In genomic region chr17:80388175-80388574, GRCh38 we compare ENCODE assay signal across 22 cellular contexts. TPM values are rescaled to one million over a fixed set of nuclear protein-coding genes. Genes with fewer than 3 reads are reported as not detected.
DNase-seq lines count a peak whose midpoint lies in the region; ATAC-seq, FAIRE-seq and TF ChIP-seq lines count a peak whose summit lies in the region.
"Had no signal": no experiment of that assay in that cellular context is flagged by ENCODE, and none has a peak within 500 bp of the region (broad histone marks: within the 10 kb centered on the region; RNA-seq: fewer than 3 reads in every experiment).

No MANE protein-coding gene starts in this region.

- H4K20me1 ChIP-seq in SK-N-SH (ENCODE audit: insufficient read depth), result no peaks in the 10 kb centered on the region
- H4K20me1 ChIP-seq in Karpas-422 (ENCODE audit: insufficient read depth, low read depth, low read length), result no peaks in the 10 kb centered on the region
- peaks cover 2% of the 10 kb centered on the region in 2 experiments for H4K20me1 ChIP-seq in H1 (replicated peaks in 1 of 2; ENCODE audit: control insufficient read depth in 1 of 2, insufficient read depth in 2 of 2, low read length in 2 of 2)

- WGBS in SK-N-SH (ENCODE audit: low lambda C conversion rate), result 92% methylated on average over 15 of the region's 15 CpGs
- WGBS in H1 (ENCODE audit: extremely low coverage in 1 of 2, insufficient coverage in 1 of 2, insufficient read length in 1 of 2, insufficient replicate concordance in 2 of 2, low coverage in 1 of 2, low lambda C conversion rate in 2 of 2, missing lambda C conversion rate in 1 of 2), 2 experiments, result 92% methylated on average over 15 of the region's 15 CpGs; no CpG with 5 or more reads in 1 of the 2 experiments

- H3K4ac ChIP-seq in H1 (replicated peaks; ENCODE audit: insufficient read length, low read depth, low read length), result no peak overlapping the region

- no peak overlapping the region for H3K18ac ChIP-seq in H1 (ENCODE audit: extremely low read depth, low read length)

- DNase-seq in SK-N-SH, result peak; percentile 32
- peak; percentile 17 for DNase-seq in Karpas-422
- DNase-seq in H1 (ENCODE audit: low read depth in 1 of 2, low spot score in 2 of 2), result no peak
- DNase-seq in HCEC 1CT, result no peak
- DNase-seq in GM19238 (ENCODE audit: insufficient read length, low spot score), result no peak
- DNase-seq in D721Med (ENCODE audit: insufficient read length, low spot score), result no peak
- DNase-seq: activated CD4-positive, alpha-beta T cell treated with anti-CD3 and anti-CD28 coated beads for 36 hours; activated naive CD8-positive, alpha-beta T cell treated with anti-CD3 and anti-CD28 coated beads, Interleukin-2, amount 10 ng/mL, durations not matched to agents 7 days and 5 days; aorta; effector CD8-positive, alpha-beta T cell; ovary; substantia nigra; T-helper 2 cell had no signal

- H3K4me2 ChIP-seq in SK-N-SH (no peak overlapping the region), Karpas-422 (ENCODE audit: low read depth, low read length, poor library complexity, severe bottlenecking) (no peak overlapping the region), H1 (ENCODE audit: insufficient read depth in 1 of 2, low read depth in 2 of 2, low read length in 2 of 2) (no peak overlapping the region), parathyroid adenoma (ENCODE audit: low read length) (no peak overlapping the region)
- H3K4me2 ChIP-seq: hepatocyte had no signal

- H4K5ac ChIP-seq in H1 (ENCODE audit: insufficient read length, low read depth, low read length), result no peak overlapping the region

- H2AK5ac ChIP-seq in H1 (ENCODE audit: low read depth, low read length), result no peak overlapping the region

- H3K23me2 ChIP-seq in H1 (ENCODE audit: low read depth, low read length), result no peaks in the 10 kb centered on the region

- no peak for TF ChIP-seq POLR2A in H1 (IDR thresholded peaks at IDR 0.05; ENCODE audit: control extremely low read depth in 1 of 2, low read depth in 2 of 2, low read length in 2 of 2)

- H3K27ac ChIP-seq in SK-N-SH (ENCODE audit: low read depth in 2 of 2, low read length in 1 of 2) (no peak overlapping the region; a peak in 1 of 4 replicates), Karpas-422 (ENCODE audit: low read length) (no peak overlapping the region), H1 (ENCODE audit: low read depth, low read length) (no peak overlapping the region), parathyroid adenoma (peak overlapping the region; percentile 38)
- H3K27ac ChIP-seq: epithelial cell of prostate, hepatocyte, ovary had no signal

- ATAC-seq in SK-N-SH treated with all-trans-retinoic acid at 6 μM for 48 hours, result no peak
- ATAC-seq: activated CD4-positive, alpha-beta T cell treated with anti-CD3 and anti-CD28 coated beads for 36 hours; activated T-helper 17 cell treated with anti-CD3 and anti-CD28 coated beads, Interleukin-2, amount 50 U/mL, for 72 hours; stimulated activated memory B cell treated with anti-CD40 and anti-IgM and Interleukin-4, amounts not matched to agents 10 μg/mL and 1 μg/mL and 100 μg/mL, for 72 hours had no signal

- H3K9me2 ChIP-seq in SK-N-SH, result no peaks in the 10 kb centered on the region
- H3K9me2 ChIP-seq in Karpas-422 (replicated peaks; ENCODE audit: insufficient read depth, low read length), result no peaks in the 10 kb centered on the region

- FAIRE-seq in H1 (lab: Jason Lieb, UNC) (no peak), D721Med (lab: Jason Lieb, UNC) (no peak)
- FAIRE-seq: colon, GM12892 had no signal

- TF ChIP-seq EP300 in SK-N-SH (IDR thresholded peaks at IDR 0.05; ENCODE audit: borderline replicate concordance in 1 of 2, low read depth in 1 of 2, low read length in 1 of 2) (no peak), H1 (IDR thresholded peaks at IDR 0.05; ENCODE audit: borderline replicate concordance in 1 of 2, low read depth in 2 of 2, low read length in 2 of 2) (no peak)

- H2BK15ac ChIP-seq in H1 (ENCODE audit: low read length), result no peak overlapping the region

- H3K9ac ChIP-seq in SK-N-SH (no peak overlapping the region), Karpas-422 (ENCODE audit: low read length) (no peak overlapping the region), H1 (replicated peaks in 1 of 4; ENCODE audit: extremely low read depth in 1 of 4, low read depth in 3 of 4, low read length in 3 of 4) (no peak overlapping the region), parathyroid adenoma (no peak overlapping the region)

- CTCF ChIA-PET in SK-N-SH (lab: Yijun Ruan, JAX) (interaction anchor here (0.9 to 1.5 kb wide), 2 partner anchors 37 to 81 kb away, joined by 3 read pairs; no protein-coding TSS in a partner anchor), H1 (lab: Charles Lee; ENCODE audit: partially characterized antibody) (interaction anchor here (0.7 kb wide), 1 partner anchor 104 kb away, joined by 4 read pairs; no protein-coding TSS in a partner anchor)

- H3K4me3 ChIP-seq in SK-N-SH (ENCODE audit: low read depth in 2 of 2, low read length in 1 of 2) (no peak overlapping the region), Karpas-422 (ENCODE audit: low read length) (no peak overlapping the region), H1 (ENCODE audit: extremely low read depth in 1 of 4, insufficient read depth in 2 of 4, low read depth in 3 of 4, low read length in 4 of 4) (no peak overlapping the region), parathyroid adenoma (ENCODE audit: low read depth, low read length) (no peak overlapping the region)
- H3K4me3 ChIP-seq: hepatocyte, lung, ovary had no signal

- H3F3A ChIP-seq in SK-N-SH (replicated peaks; ENCODE audit: insufficient read depth), result peaks cover 3% of the 10 kb centered on the region

- no peak overlapping the region for H3K14ac ChIP-seq in H1 (ENCODE audit: insufficient read length)

- H3K27me3 ChIP-seq in SK-N-SH (ENCODE audit: insufficient read depth) (no peaks in the 10 kb centered on the region), Karpas-422 (ENCODE audit: low read length) (no peaks in the 10 kb centered on the region), H1 (replicated peaks in 1 of 4; ENCODE audit: control insufficient read depth in 3 of 4, extremely low read depth in 1 of 4, insufficient read depth in 3 of 4, low read length in 3 of 4) (no peaks in the 10 kb centered on the region), parathyroid adenoma (ENCODE audit: control insufficient read depth, insufficient read depth, low read length) (no peaks in the 10 kb centered on the region)
- H3K27me3 ChIP-seq: hepatocyte, ovary had no signal

- no peak overlapping the region for H2BK120ac ChIP-seq in H1 (replicated peaks; ENCODE audit: low read depth, low read length)

- no peak overlapping the region for H2BK5ac ChIP-seq in H1 (ENCODE audit: low read depth, low read length)

- no peak overlapping the region for H2BK12ac ChIP-seq in H1 (ENCODE audit: low read depth, low read length)

- POLR2A ChIA-PET in SK-N-SH (lab: Yijun Ruan, JAX), result no interaction called here
- POLR2A ChIA-PET in H1 (lab: Charles Lee; ENCODE audit: partially characterized antibody), result interaction anchor here (0.6 kb wide), 1 partner anchor 116 kb away, joined by 3 read pairs; no protein-coding TSS in a partner anchor

- no peaks in the 10 kb centered on the region; the same call in none of the 2 replicates for H3K79me1 ChIP-seq in H1 (ENCODE audit: low read depth, low read length)

- H4K8ac ChIP-seq in H1 (ENCODE audit: extremely low read depth, insufficient read depth, low read length), result no peak overlapping the region

- TF ChIP-seq CTCF in SK-N-SH (IDR thresholded peaks at IDR 0.05) (0 out of 2 replicates have a peak, but pooled peaks have one; percentile 18), H1 (IDR thresholded peaks at IDR 0.05; ENCODE audit: control extremely low read depth in 1 of 3, insufficient read depth in 1 of 3, low read depth in 1 of 3, low read length in 3 of 3) (peak in 2 of 3 experiments; percentile 29 to 47; a peak in 2 of 4 replicates), parathyroid adenoma (IDR thresholded peaks at IDR 0.05) (no peak), D721Med (IDR thresholded peaks at IDR 0.05; ENCODE audit: insufficient read depth, missing control alignments) (no peak)

- H3K56ac ChIP-seq in H1 (replicated peaks; ENCODE audit: insufficient read length, low read depth, low read length), result no peak overlapping the region

- no peak overlapping the region for H4K91ac ChIP-seq in H1 (replicated peaks; ENCODE audit: insufficient read length, low read length)

- TF ChIP-seq RAD21 in SK-N-SH (IDR thresholded peaks at IDR 0.05; ENCODE audit: low read length) (no peak), H1 (IDR thresholded peaks at IDR 0.05 in 1 of 2, conservative IDR thresholded peaks at IDR 0.05 in 1 of 2; ENCODE audit: low read depth in 2 of 2, low read length in 2 of 2) (0 out of 4 replicates have a peak, but pooled peaks of 1 of the 2 experiments have one; percentile 3)

- H3K79me2 ChIP-seq in SK-N-SH (ENCODE audit: insufficient read depth), result no peaks in the 10 kb centered on the region
- H3K79me2 ChIP-seq in Karpas-422 (ENCODE audit: low read length), result no peaks in the 10 kb centered on the region
- H3K79me2 ChIP-seq in H1 (ENCODE audit: control insufficient read depth in 1 of 2, insufficient read depth in 2 of 2, low read length in 2 of 2), result no peaks in the 10 kb centered on the region
- peaks cover 13% of the 10 kb centered on the region for H3K79me2 ChIP-seq in parathyroid adenoma
- H3K79me2 ChIP-seq: hepatocyte had no signal

- H3K9me3 ChIP-seq in SK-N-SH (no peaks in the 10 kb centered on the region), Karpas-422 (ENCODE audit: low read length) (no peaks in the 10 kb centered on the region), H1 (ENCODE audit: insufficient read depth in 2 of 2, low read depth in 1 of 2, low read length in 1 of 2) (no peaks in the 10 kb centered on the region), parathyroid adenoma (ENCODE audit: control insufficient read depth, low read length) (no peaks in the 10 kb centered on the region)
- H3K9me3 ChIP-seq: ovary had no signal

- no peak overlapping the region for H3K23ac ChIP-seq in H1 (ENCODE audit: insufficient read length)

- H2AFZ ChIP-seq in SK-N-SH (ENCODE audit: low read depth) (no peak overlapping the region), Karpas-422 (ENCODE audit: low read length) (no peak overlapping the region), H1 (ENCODE audit: low read length) (no peak overlapping the region), parathyroid adenoma (no peak overlapping the region)
- H2AFZ ChIP-seq: hepatocyte had no signal

- H3K4me1 ChIP-seq in SK-N-SH (ENCODE audit: control insufficient read depth in 1 of 2, insufficient read depth in 2 of 2, low read depth in 1 of 2, low read length in 1 of 2), result peaks cover 0 to 26% of the 10 kb centered on the region in 2 experiments; a peak in 2 of 4 replicates
- H3K4me1 ChIP-seq in Karpas-422 (ENCODE audit: low read length), result no peaks in the 10 kb centered on the region
- H3K4me1 ChIP-seq in H1 (replicated peaks in 1 of 4; ENCODE audit: control insufficient read depth in 3 of 4, insufficient read depth in 4 of 4, low read length in 3 of 4), result no peaks in the 10 kb centered on the region
- peaks cover 38% of the 10 kb centered on the region for H3K4me1 ChIP-seq in parathyroid adenoma

- H3K36me3 ChIP-seq in SK-N-SH (replicated peaks in 1 of 2; ENCODE audit: control insufficient read depth in 1 of 2, insufficient read depth in 2 of 2, low read length in 1 of 2) (peaks cover 68 to 72% of the 10 kb centered on the region in 2 experiments), Karpas-422 (ENCODE audit: insufficient read depth, low read length) (no peaks in the 10 kb centered on the region), H1 (ENCODE audit: control insufficient read depth in 2 of 4, insufficient read depth in 4 of 4, low read length in 3 of 4) (peaks cover 18 to 45% (median 28%) of the 10 kb centered on the region in 4 experiments; a peak in 7 of 8 replicates), parathyroid adenoma (ENCODE audit: control insufficient read depth, insufficient read depth, low read length) (no peaks in the 10 kb centered on the region)
- H3K36me3 ChIP-seq: ovary had no signal

- no peak overlapping the region for H2BK20ac ChIP-seq in H1 (ENCODE audit: low read length)

RNA-seq across cellular contexts. Expression of gene ENDOV, which starts 26.8 kb away (rescaled TPM):
- polyA plus RNA-seq in SK-N-SH (2012; rRNA removed) (83.6 and 90.3 TPM in 2 replicates), H1 (2011; rRNA removed) (13.3 and 19.4 TPM in 2 replicates)
- 36.1 and 50.0 TPM in 2 replicates for polyA plus RNA-seq in SK-N-SH (2012; cell fraction: cytosol; rRNA removed)
- polyA plus RNA-seq in SK-N-SH (2012; cell fraction: nucleus; rRNA removed), result 181 and 203 TPM in 2 replicates
- 11.4 and 22.7 TPM in 2 replicates for total RNA-seq in Karpas-422 (2014; rRNA removed; shearing (Covaris generic); ENCODE audit: low replicate concordance)
- 10.5 and 10.6 TPM in 2 replicates for total RNA-seq in H1 (2021; fragmentation: NEBNext Ultra II Directional; extraction: Animal tissue kit (Norgen Biotek cat#: 25700))
- polyA plus RNA-seq in H1 (2011; cell fraction: cytosol; rRNA removed), result 17.2 TPM
- polyA plus RNA-seq in H1 (2011; cell fraction: nucleus; rRNA removed), result 39.0 TPM
- 12.9 to 17.5 TPM (median 15.4 TPM) in 4 replicates for polyA plus RNA-seq in H1 (2012, experiment 1 of 2)
- 12.5 TPM for polyA plus RNA-seq in H1 (2012, experiment 2 of 2)
- 10.3 TPM for polyA plus RNA-seq in H1 (2013, experiment 1 of 2)
- polyA plus RNA-seq in H1 (2013, experiment 2 of 2), result 8.8 TPM
- polyA minus RNA-seq in H1 (2011; rRNA and poly(A)+ RNA removed), result 9.3 and 10.1 TPM in 2 replicates
- 9.8 TPM for polyA minus RNA-seq in H1 (2011; cell fraction: cytosol; rRNA and poly(A)+ RNA removed)
- 13.9 TPM for polyA minus RNA-seq in H1 (2011; cell fraction: nucleus; rRNA and poly(A)+ RNA removed)

Comparison
In these comparisons a context has a peak if more than half of its experiments do, and no peak if none do; other contexts are left out.
1. DNase-seq: peak in SK-N-SH (single experiment) and Karpas-422 (single experiment); none in H1 (0 of 2), HCEC 1CT (single experiment), GM19238 (single experiment) and D721Med (single experiment).
2. CTCF ChIP-seq: peak in SK-N-SH (single experiment) and H1 (2 of 3); none in parathyroid adenoma (single experiment) and D721Med (single experiment).
3. Of the 17 proteins assayed by ChIP-seq in both H1 and SK-N-SH: peak only in H1: none; only in SK-N-SH: none; in both: CTCF; in neither: 15; mixed calls (peak in some experiments, not most) for 1.